In genomic region chr11:128735935-128736610, GRCh38 we compare ENCODE assay signal across 8 cellular contexts.
DNase-seq lines count a peak whose midpoint lies in the region; ATAC-seq lines count a peak whose summit lies in the region.

No MANE protein-coding gene starts in this region.

- ATAC-seq in GM18498 (IDR thresholded peaks at IDR 0.05; ENCODE audit: unreplicated experiment) (peak; percentile 47), GM21423 (IDR thresholded peaks at IDR 0.05; ENCODE audit: unreplicated experiment) (peak; percentile 40), HG03460 (IDR thresholded peaks at IDR 0.05; ENCODE audit: unreplicated experiment) (peak; percentile 38), GM19324 (IDR thresholded peaks at IDR 0.05; ENCODE audit: low FRiP score, unreplicated experiment) (no peak)

- peak; percentile 59 for DNase-seq in germinal center (ENCODE audit: low spot score)
- DNase-seq in NCI-H82 (lab: John Stamatoyannopoulos, UW) = no peak
- DNase-seq in hippocampal formation (lab: John Stamatoyannopoulos, UW) = no peak
- DNase-seq in UCSD-AML1 (lab: John Stamatoyannopoulos, UW; ENCODE audit: unreplicated experiment) = no peak
